ENCODE assay signal across 9 cellular contexts in genomic region chr16:23905027-23905426, GRCh38.
DNase-seq lines count a peak whose midpoint lies in the region; ATAC-seq and TF ChIP-seq lines count a peak whose summit lies in the region.
"Had no signal": no experiment of that assay in that cellular context is flagged by ENCODE, and none has a peak within 500 bp of the region (broad histone marks: within the 10 kb centered on the region; RNA-seq: fewer than 3 reads in every experiment).

No MANE protein-coding gene starts in this region.

- POLR2A ChIA-PET in AG04449 (lab: Yijun Ruan, JAX) = no interaction called here
- POLR2A ChIA-PET in Panc1 (lab: Charles Lee) = no interaction called here

- intact Hi-C loops in Panc1 (cut with micrococcal nuclease; ENCODE audit: unreplicated experiment) = no loop called here

- in situ Hi-C loops in Panc1 (cut with HindIII; ENCODE audit: low pct_unique_long_range_greater_than_20kb, low sequenced_read_pairs) = no loop called here

- no peaks in the 10 kb centered on the region for H3K36me3 ChIP-seq in Panc1 (ENCODE audit: control insufficient read depth, insufficient read depth, low read length)
- H3K36me3 ChIP-seq in muscle layer of colon (ENCODE audit: insufficient read depth, low read length) = no peaks in the 10 kb centered on the region

- no TSS peak for BruUV-seq in Panc1 (replicated peaks; lab: Mats Ljungman, UMichigan)

- DNase-seq in AG04449 (ENCODE audit: low read depth, low spot score) (peak; percentile 55), Panc1 (ENCODE audit: low read depth, low spot score) (peak; percentile 12), epithelial cell of proximal tubule (ENCODE audit: low read depth) (peak; percentile 43), NCI-H2171 (lab: John Stamatoyannopoulos, UW) (no peak), T-helper 2 cell (no peak), CD1c-positive myeloid dendritic cell (ENCODE audit: extremely low spot score) (no peak)
- DNase-seq: CD8-positive, alpha-beta memory T cell had no signal

- ATAC-seq in Panc1 (peak; percentile 96), GM18907 (IDR thresholded peaks at IDR 0.05; ENCODE audit: unreplicated experiment) (no peak)

- CTCF ChIA-PET in AG04449 (lab: Yijun Ruan, JAX) (no interaction called here), Panc1 (lab: Charles Lee) (interaction anchor here (0.7 kb wide), 1 partner anchor 105 kb away, joined by 3 read pairs; no protein-coding TSS in a partner anchor)

- H3K27me3 ChIP-seq in Panc1 (ENCODE audit: control insufficient read depth, insufficient read depth, low read length) = no peaks in the 10 kb centered on the region
- no peaks in the 10 kb centered on the region for H3K27me3 ChIP-seq in muscle layer of colon (ENCODE audit: control insufficient read depth in 1 of 2, insufficient read depth in 2 of 2, low read length in 2 of 2)

- TF ChIP-seq CTCF in AG04449 (IDR thresholded peaks at IDR 0.05; ENCODE audit: insufficient read depth, low read length, missing control alignments) (no peak), Panc1 (IDR thresholded peaks at IDR 0.05) (no peak), epithelial cell of proximal tubule (conservative IDR thresholded peaks at IDR 0.05; ENCODE audit: low read depth, low read length) (no peak)

- H3K4me1 ChIP-seq in Panc1 (ENCODE audit: control insufficient read depth, insufficient read depth, low read length) = peaks cover 26% of the 10 kb centered on the region
- H3K4me1 ChIP-seq in muscle layer of colon (ENCODE audit: insufficient read depth, low read length) = peaks cover 29% of the 10 kb centered on the region

- H3K9ac ChIP-seq in muscle layer of colon (ENCODE audit: low read length) = no peak overlapping the region

- no peaks in the 10 kb centered on the region for H3K9me3 ChIP-seq in Panc1 (ENCODE audit: control insufficient read depth, insufficient read depth, low read depth, low read length)
- H3K9me3 ChIP-seq in muscle layer of colon (ENCODE audit: low read length) = no peaks in the 10 kb centered on the region

- no peak overlapping the region for H3K4me3 ChIP-seq in AG04449 (ENCODE audit: low read depth, low read length)
- H3K4me3 ChIP-seq in Panc1 (ENCODE audit: low read depth in 2 of 2, low read length in 2 of 2) = no peak overlapping the region
- H3K4me3 ChIP-seq in epithelial cell of proximal tubule (ENCODE audit: low read depth, low read length) = no peak overlapping the region
- H3K4me3 ChIP-seq in muscle layer of colon (ENCODE audit: low read depth in 1 of 2, low read length in 2 of 2) = no peak overlapping the region

- H3K27ac ChIP-seq in Panc1 (ENCODE audit: low read length) (peak overlapping the region; percentile 60), muscle layer of colon (ENCODE audit: low read depth, low read length) (peak overlapping the region; percentile 82)

Comparison
In these comparisons a context has a peak if more than half of its experiments do, and no peak if none do; other contexts are left out.
1. DNase-seq: peak in AG04449 (single experiment), Panc1 (single experiment) and epithelial cell of proximal tubule (single experiment); none in NCI-H2171 (single experiment), T-helper 2 cell (0 of 5) and CD1c-positive myeloid dendritic cell (single experiment).